In the genomic region with DNA sequence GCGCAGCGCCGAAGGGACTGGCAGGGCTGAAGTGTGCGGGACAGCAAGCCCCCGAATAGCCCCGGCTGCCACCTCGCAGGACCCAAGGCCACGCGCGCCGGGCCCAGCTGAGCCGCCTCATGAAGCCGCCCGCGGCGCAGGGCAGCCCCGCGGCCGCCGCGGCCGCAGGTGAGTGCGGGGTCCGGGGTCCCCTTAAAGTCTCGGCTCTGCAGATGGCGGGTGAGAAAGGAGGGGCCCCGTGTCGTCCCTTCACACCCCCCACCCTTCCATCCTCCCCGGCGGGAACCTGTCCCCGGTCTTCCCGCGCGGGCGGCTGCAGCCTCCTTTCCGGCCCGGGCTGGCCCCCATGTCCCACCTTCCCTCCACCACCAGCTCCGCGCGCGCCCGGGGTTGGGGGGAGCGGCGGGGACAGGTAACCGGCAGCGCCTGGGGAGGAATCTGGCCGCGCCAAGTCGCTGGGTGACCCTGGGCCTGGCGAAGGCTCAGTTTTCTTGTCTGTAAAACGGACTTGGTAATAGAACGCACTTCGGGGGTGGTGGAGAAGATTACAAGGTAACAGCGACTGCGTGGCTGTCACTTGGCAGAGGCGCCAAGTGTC, we compare ENCODE assay signal across 8 cellular contexts. TPM values are rescaled to one million over a fixed set of nuclear protein-coding genes. Genes with fewer than 3 reads are reported as not detected.
DNase-seq lines count a peak whose midpoint lies in the region; ATAC-seq and TF ChIP-seq lines count a peak whose summit lies in the region.

No MANE protein-coding gene starts in this region.

- H3K4me3 ChIP-seq in WERI-Rb-1 (ENCODE audit: low read depth, low read length) = peak overlapping the region; percentile 50
- H3K4me3 ChIP-seq in muscle layer of colon (ENCODE audit: low read depth in 1 of 2, low read length in 2 of 2) = peak overlapping the region; percentile 64 to 88
- peak overlapping the region; percentile 40 to 47 for H3K4me3 ChIP-seq in uterus

- intact Hi-C loops in uterus (cut with DNase I; ENCODE audit: low total_unique reads) = no loop called here

- H3K9me3 ChIP-seq in WERI-Rb-1 (ENCODE audit: severe bottlenecking) (no peaks in the 10 kb centered on the region), muscle layer of colon (ENCODE audit: low read length) (no peaks in the 10 kb centered on the region), uterus (no peaks in the 10 kb centered on the region)

- no peak overlapping the region for H3K27ac ChIP-seq in WERI-Rb-1
- H3K27ac ChIP-seq in muscle layer of colon (ENCODE audit: low read depth, low read length) = no peak overlapping the region
- H3K27ac ChIP-seq in uterus = peak overlapping the region; percentile 49 to 52

- no peak for DNase-seq in WERI-Rb-1
- peak; percentile 58 for DNase-seq in ecto neural progenitor cell (ENCODE audit: low spot score)
- DNase-seq in uterus = no peak
- DNase-seq in ureter (ENCODE audit: low spot score) = no peak
- no peak for DNase-seq in iPS-NIHi7 (ENCODE audit: extremely low spot score)

- H3K4me1 ChIP-seq in muscle layer of colon (ENCODE audit: insufficient read depth, low read length) (peaks cover 7% of the 10 kb centered on the region), uterus (peaks cover 0 to 5% of the 10 kb centered on the region in 2 donors)

- TF ChIP-seq POLR2A in uterus (IDR thresholded peaks at IDR 0.05) = no peak

- peaks cover 3% of the 10 kb centered on the region for H3K27me3 ChIP-seq in WERI-Rb-1 (ENCODE audit: insufficient read depth, low read depth, severe bottlenecking)
- peaks cover 27 to 28% of the 10 kb centered on the region in 2 donors for H3K27me3 ChIP-seq in muscle layer of colon (ENCODE audit: control insufficient read depth in 1 of 2, insufficient read depth in 2 of 2, low read length in 2 of 2)
- no peaks in the 10 kb centered on the region for H3K27me3 ChIP-seq in uterus

- no peak for TF ChIP-seq CTCF in WERI-Rb-1 (IDR thresholded peaks at IDR 0.05; ENCODE audit: low read depth, low read length)
- TF ChIP-seq CTCF in uterus (IDR thresholded peaks at IDR 0.05) = no peak

- H3K36me3 ChIP-seq in WERI-Rb-1 (no peaks in the 10 kb centered on the region), muscle layer of colon (ENCODE audit: insufficient read depth, low read length) (no peaks in the 10 kb centered on the region), uterus (no peaks in the 10 kb centered on the region)

- peak overlapping the region; percentile 27 for H3K9ac ChIP-seq in muscle layer of colon (ENCODE audit: low read length)

- ATAC-seq in GM18517 (IDR thresholded peaks at IDR 0.05; ENCODE audit: unreplicated experiment) = peak; percentile 6
- ATAC-seq in HG02943 (IDR thresholded peaks at IDR 0.05; ENCODE audit: low read depth, unreplicated experiment) = peak; percentile 27

RNA-seq across cellular contexts. Expression of a gene that starts 0.3 kb away (rescaled TPM):
- total RNA-seq in uterus (100 to 1,000 TPM in 3 of 4 donors, 10 to 100 TPM in 1; 29.0 to 522 (median 319) TPM), ureter (11.9 TPM)

Comparison
In these comparisons a context has a peak if more than half of its experiments do, and no peak if none do; other contexts are left out.
1. H3K27ac ChIP-seq: peak in uterus (2 of 2); none in WERI-Rb-1 (single experiment) and muscle layer of colon (single experiment).
2. Peak in every context shown above with its lines, with median percentiles within 50 percentile points of each other: H3K4me3 ChIP-seq.